ENCODE assay signal across 26 cellular contexts in genomic region chr7:21702303-21702702, GRCh38.
"Had no signal": no experiment of that assay in that cellular context is flagged by ENCODE, and none has a peak within 500 bp of the region (broad histone marks: within the 10 kb centered on the region; RNA-seq: fewer than 3 reads in every experiment).

No MANE protein-coding gene starts in this region.

- H3K36me3 ChIP-seq: heart right ventricle, left ventricle myocardium inferior, ovary, prostate gland, sigmoid colon, spleen, thyroid gland, upper lobe of right lung had no signal

- H3K4me1 Mint-ChIP-seq: mesothelial cell of epicardium; naive B cell; stimulated activated memory B cell treated with anti-CD40 and anti-IgM and Interleukin-4, amounts not matched to agents 10 μg/mL and 1 μg/mL and 100 μg/mL, for 72 hours; stimulated activated naive CD8-positive, alpha-beta T cell treated with anti-CD3 and anti-CD28 coated beads, Interleukin-15, amount 100 ng/mL, for 72 hours had no signal

- ATAC-seq: heart right ventricle; natural killer cell; right cardiac atrium; stimulated activated memory B cell treated with anti-CD40 and anti-IgM and Interleukin-4, amounts not matched to agents 10 μg/mL and 1 μg/mL and 100 μg/mL, for 72 hours; stimulated activated naive CD8-positive, alpha-beta T cell treated with anti-CD3 and anti-CD28 coated beads, Interleukin-15, amount 100 ng/mL, for 72 hours; upper lobe of right lung had no signal

- H3K4me1 ChIP-seq: heart right ventricle, left ventricle myocardium inferior, prostate gland, sigmoid colon, spleen, testis, upper lobe of right lung had no signal

- H3K9me3 Mint-ChIP-seq: natural killer cell had no signal

- H3K27ac ChIP-seq: heart right ventricle, hepatocyte, left ventricle myocardium inferior, ovary, prostate gland, sigmoid colon, spleen, testis, thyroid gland, upper lobe of right lung had no signal

- H2AFZ ChIP-seq: hepatocyte had no signal

- DNase-seq: heart right ventricle; islet precursor cell; left ventricle myocardium inferior; mesendoderm; naive B cell; natural killer cell; ovary; posterior cingulate gyrus; retina; right cardiac atrium; sigmoid colon; small intestine; spleen; stimulated activated CD4-positive, alpha-beta T cell treated with anti-CD3 and anti-CD28 coated beads, Interleukin-4, amount 100 ng/mL, for 4 hours; stimulated activated CD8-positive, alpha-beta memory T cell treated with anti-CD3 and anti-CD28 coated beads, Interleukin-4, amount 100 ng/mL, for 48 hours; stimulated activated naive CD4-positive, alpha-beta T cell treated with Interleukin-2 at 50 U/mL for 16 hours; stimulated activated naive CD8-positive, alpha-beta T cell treated with anti-CD3 and anti-CD28 coated beads, Interleukin-15, amount 100 ng/mL, for 72 hours; testis; thyroid gland; trophoblast cell; upper lobe of right lung had no signal

- H3K9me3 ChIP-seq: left ventricle myocardium inferior, ovary, prostate gland, sigmoid colon, testis, thyroid gland, upper lobe of right lung had no signal

- H3K36me3 Mint-ChIP-seq: mesothelial cell of epicardium; naive B cell; natural killer cell; stimulated activated memory B cell treated with anti-CD40 and anti-IgM and Interleukin-4, amounts not matched to agents 10 μg/mL and 1 μg/mL and 100 μg/mL, for 72 hours had no signal

- H3K27ac Mint-ChIP-seq: mesothelial cell of epicardium; naive B cell; natural killer cell; stimulated activated memory B cell treated with anti-CD40 and anti-IgM and Interleukin-4, amounts not matched to agents 10 μg/mL and 1 μg/mL and 100 μg/mL, for 72 hours; stimulated activated naive CD8-positive, alpha-beta T cell treated with anti-CD3 and anti-CD28 coated beads, Interleukin-15, amount 100 ng/mL, for 72 hours had no signal

- H3K4me3 Mint-ChIP-seq: mesothelial cell of epicardium; naive B cell; natural killer cell; stimulated activated memory B cell treated with anti-CD40 and anti-IgM and Interleukin-4, amounts not matched to agents 10 μg/mL and 1 μg/mL and 100 μg/mL, for 72 hours; stimulated activated naive CD8-positive, alpha-beta T cell treated with anti-CD3 and anti-CD28 coated beads, Interleukin-15, amount 100 ng/mL, for 72 hours had no signal

- H3K27me3 ChIP-seq: heart right ventricle, hepatocyte, ovary, sigmoid colon, testis, thyroid gland, upper lobe of right lung had no signal

- H3K4me3 ChIP-seq: heart right ventricle, hepatocyte, left ventricle myocardium inferior, lung, ovary, prostate gland, sigmoid colon, spleen, testis, thyroid gland, upper lobe of right lung had no signal

- H3K27me3 Mint-ChIP-seq: stimulated activated naive CD8-positive, alpha-beta T cell treated with anti-CD3 and anti-CD28 coated beads, Interleukin-15, amount 100 ng/mL, for 72 hours had no signal

- H3K4me2 ChIP-seq: hepatocyte had no signal
